Comparison of ENCODE assay signal across 17 cellular contexts in the genomic region with DNA sequence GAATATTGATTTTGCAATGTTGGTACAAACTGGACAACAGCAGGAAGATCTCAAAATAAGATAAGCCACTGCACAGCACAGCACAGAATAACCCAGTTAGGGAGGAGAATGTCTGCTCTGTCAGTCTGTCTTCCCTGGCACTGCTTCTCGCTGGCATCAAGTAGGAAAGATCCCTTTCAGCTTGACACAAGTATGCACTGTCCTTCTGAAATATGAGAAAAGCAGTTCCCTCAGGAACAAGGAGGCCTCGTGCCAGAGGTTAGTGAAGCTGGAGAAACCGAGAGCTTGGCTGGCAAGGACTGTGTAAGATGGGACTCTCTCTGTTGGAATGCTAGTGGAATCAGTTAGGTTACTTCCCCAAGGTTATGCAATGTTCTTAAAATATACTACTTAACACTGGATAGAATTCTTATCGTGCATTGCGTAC. TPM values are rescaled to one million over a fixed set of nuclear protein-coding genes. Genes with fewer than 3 reads are reported as not detected.
A peak's percentile ranks its signal among the peaks of the same experiment; 100 is the strongest.
DNase-seq lines count a peak whose midpoint lies in the region; ATAC-seq and TF ChIP-seq lines count a peak whose summit lies in the region.
"Had no signal": no experiment of that assay in that cellular context is flagged by ENCODE, and none has a peak within 500 bp of the region (broad histone marks: within the 10 kb centered on the region; RNA-seq: fewer than 3 reads in every experiment).

No MANE protein-coding gene starts in this region.

- no peak for TF ChIP-seq POLR2A in body of pancreas (IDR thresholded peaks at IDR 0.05)

- no peaks in the 10 kb centered on the region for H3K9me3 ChIP-seq in body of pancreas
- no peaks in the 10 kb centered on the region for H3K9me3 ChIP-seq in heart right ventricle
- H3K9me3 ChIP-seq: right lobe of liver had no signal

- peak; percentile 53 for DNase-seq in EH (ENCODE audit: low read depth)
- DNase-seq in body of pancreas: peak in 2 of 4 donors; percentile 15 to 17
- DNase-seq in heart right ventricle: no peak
- peak; percentile 67 for DNase-seq in pons (ENCODE audit: low spot score)
- DNase-seq in A172 (ENCODE audit: low spot score): no peak
- no peak for DNase-seq in NK-92 (lab: John Stamatoyannopoulos, UW; ENCODE audit: unreplicated experiment)
- DNase-seq in posterior vena cava (ENCODE audit: low spot score): no peak
- DNase-seq: activated CD4-positive, alpha-beta T cell treated with anti-CD3 and anti-CD28 coated beads for 36 hours; NCI-H2081; NCI-H774; right lobe of liver; RPMI8226; stimulated activated CD4-positive, alpha-beta T cell treated with anti-CD3 and anti-CD28 coated beads, Interleukin-4, amount 100 ng/mL, for 24 hours had no signal

- ATAC-seq in body of pancreas (peak; percentile 33), heart right ventricle (peak; percentile 43 to 75 (median 62)), HG02970 (IDR thresholded peaks at IDR 0.05; ENCODE audit: low FRiP score, unreplicated experiment) (no peak)
- ATAC-seq: activated CD4-positive, alpha-beta T cell treated with anti-CD3 and anti-CD28 coated beads for 36 hours; activated naive CD4-positive, alpha-beta T cell treated with anti-CD3 and anti-CD28 coated beads, Interleukin-2, amount 50 U/mL, for 72 hours; left lobe of liver; natural killer cell treated with Interleukin-12 subunit alpha and Interleukin-12 subunit beta and Interleukin-15 and Interleukin-18, amount 100 ng/mL, for 72 hours had no signal

- H3K27ac ChIP-seq in body of pancreas: no peak overlapping the region
- peak overlapping the region in 5 of 10 donors; percentile 42 to 68 (median 52) for H3K27ac ChIP-seq in heart right ventricle
- H3K27ac ChIP-seq: right lobe of liver had no signal

- 52 to 79% methylated on average over 5 of the region's 5 CpGs for WGBS in body of pancreas, 2 donors
- 34 to 40% methylated on average over 5 of the region's 5 CpGs for whole genome bisulfite sequencing in heart right ventricle, 2 donors

- intact Hi-C loops in body of pancreas (cut with DNase I): no loop called here
- intact Hi-C loops in heart right ventricle (cut with DNase I): loop anchor here in 1 of 10 donors (10.0 kb wide), 1 partner anchor 471 kb away; no protein-coding TSS in a partner anchor
- intact Hi-C loops in posterior vena cava (cut with DNase I): loop anchor here in 1 of 2 donors (10.0 kb wide), 2 partner anchors 51 to 481 kb away; no protein-coding TSS in a partner anchor

- TF ChIP-seq CTCF in body of pancreas (IDR thresholded peaks at IDR 0.05): no peak
- no peak for TF ChIP-seq CTCF in heart right ventricle (IDR thresholded peaks at IDR 0.05)

- no peaks in the 10 kb centered on the region for H3K4me1 ChIP-seq in body of pancreas
- H3K4me1 ChIP-seq in heart right ventricle: peaks cover 0 to 52% (median 17%) of the 10 kb centered on the region in 9 donors
- H3K4me1 ChIP-seq: right lobe of liver had no signal

- H3K36me3 ChIP-seq in body of pancreas (replicated peaks in 1 of 2; ENCODE audit: insufficient read depth in 1 of 2, low read depth in 2 of 2) (no peaks in the 10 kb centered on the region), heart right ventricle (no peaks in the 10 kb centered on the region)
- H3K36me3 ChIP-seq: right lobe of liver had no signal

- H3K27me3 ChIP-seq in body of pancreas (no peaks in the 10 kb centered on the region), heart right ventricle (no peaks in the 10 kb centered on the region)
- H3K27me3 ChIP-seq: right lobe of liver had no signal

- H3K4me3 ChIP-seq in body of pancreas (no peak overlapping the region), heart right ventricle (no peak overlapping the region)
- H3K4me3 ChIP-seq: right lobe of liver had no signal

RNA-seq across cellular contexts. Expression of a gene that starts 59.1 kb away (rescaled TPM):
- total RNA-seq in body of pancreas: 10 to 100 TPM; 13.7 to 17.1 TPM
- total RNA-seq in heart right ventricle: 1 to 10 TPM; 1.1 to 5.5 (median 3.5) TPM
- 1 to 10 TPM in 1 of 2 donors, under 1 TPM in 1; 0.22 to 1.4 TPM for polyA plus RNA-seq in heart right ventricle
- total RNA-seq in A172 (2014; rRNA removed; shearing (Covaris generic)): 0.36 and 0.95 TPM in 2 replicates
- total RNA-seq in posterior vena cava: 10 to 100 TPM; 20.2 to 26.6 TPM

Comparison
In these comparisons a context has a peak if more than half of its experiments do, and no peak if none do; other contexts are left out.
1. DNase-seq: peak in EH (single experiment) and pons (single experiment); none in heart right ventricle (0 of 2), A172 (single experiment), NK-92 (single experiment) and posterior vena cava (single experiment).